In the genomic region with DNA sequence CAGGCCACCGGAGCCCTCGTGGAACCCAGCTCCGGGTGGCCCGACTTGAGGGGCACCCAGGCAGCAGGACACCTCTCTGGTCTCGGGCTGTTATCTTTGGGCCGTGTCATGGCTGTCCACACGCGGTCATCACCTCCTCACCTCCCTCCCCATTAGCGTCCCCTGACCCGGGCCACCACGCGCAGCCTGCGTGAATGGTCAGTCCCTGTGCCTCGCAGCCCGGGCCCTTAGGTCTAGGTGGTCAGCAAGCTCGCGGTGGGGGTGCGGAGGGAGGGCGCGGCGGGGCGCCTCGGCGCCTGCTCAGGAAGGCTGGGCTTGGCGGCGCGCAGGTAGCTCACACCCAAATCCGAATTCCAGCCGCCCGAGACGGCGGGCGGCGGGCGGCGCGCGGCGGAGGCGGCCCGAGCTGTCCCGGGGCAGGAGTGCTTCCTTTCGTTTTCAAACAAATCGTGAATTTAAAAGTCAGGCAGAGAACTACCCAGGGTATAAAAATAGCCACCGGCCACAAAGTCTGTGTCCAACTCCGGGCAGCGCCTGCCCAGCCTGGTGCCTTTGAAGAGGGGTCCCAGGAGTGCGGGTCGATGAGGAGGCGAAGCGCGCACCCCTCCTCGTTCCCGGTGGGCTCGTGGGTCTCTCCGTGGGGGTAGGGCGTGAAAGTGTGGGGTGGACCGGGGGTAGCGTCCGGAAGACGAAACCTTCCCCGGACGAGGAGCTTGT, we compare ENCODE assay signal across 7 cellular contexts.
DNase-seq lines count a peak whose midpoint lies in the region; ATAC-seq and TF ChIP-seq lines count a peak whose summit lies in the region.

No MANE protein-coding gene starts in this region.

- peak overlapping the region; percentile 57 for H3K4me3 ChIP-seq in HEK293 (ENCODE audit: low read depth, low read length)
- H3K4me3 ChIP-seq in WERI-Rb-1 (ENCODE audit: low read depth, low read length) = peak overlapping the region; percentile 38
- peak overlapping the region; percentile 68 to 82 for H3K4me3 ChIP-seq in muscle layer of colon (ENCODE audit: low read depth in 1 of 2, low read length in 2 of 2)

- CTCF ChIA-PET in HEK293 (lab: Yijun Ruan, JAX) = interaction anchor here (0.6 to 1.0 kb wide), 3 partner anchors 9 to 103 kb away, joined by 3 read pairs; no protein-coding TSS in a partner anchor

- H3K9me3 ChIP-seq in HEK293 (ENCODE audit: control insufficient read depth, insufficient read depth, low read depth, low read length) (no peaks in the 10 kb centered on the region), WERI-Rb-1 (ENCODE audit: severe bottlenecking) (no peaks in the 10 kb centered on the region), muscle layer of colon (ENCODE audit: low read length) (no peaks in the 10 kb centered on the region)

- H3K27ac ChIP-seq in HEK293 (ENCODE audit: extremely low read depth, low read depth, low read length) (peak overlapping the region; percentile 64; the same call in 1 of the 2 replicates), WERI-Rb-1 (peak overlapping the region; percentile 85), epithelial cell of prostate (peak overlapping the region; percentile 95), muscle layer of colon (ENCODE audit: low read depth, low read length) (peak overlapping the region; percentile 93)

- H3K27me3 ChIP-seq in WERI-Rb-1 (ENCODE audit: insufficient read depth, low read depth, severe bottlenecking) = no peaks in the 10 kb centered on the region
- H3K27me3 ChIP-seq in muscle layer of colon (ENCODE audit: control insufficient read depth in 1 of 2, insufficient read depth in 2 of 2, low read length in 2 of 2) = no peaks in the 10 kb centered on the region

- TF ChIP-seq CTCF in HEK293 (tag by site-specific recombination; IDR thresholded peaks at IDR 0.05) = 0 out of 2 replicates have a peak, but pooled peaks have one; percentile 8
- TF ChIP-seq CTCF in WERI-Rb-1 (IDR thresholded peaks at IDR 0.05; ENCODE audit: low read depth, low read length) = no peak

- ATAC-seq in GM18907 (IDR thresholded peaks at IDR 0.05; ENCODE audit: unreplicated experiment) (no peak), HG03521 (IDR thresholded peaks at IDR 0.05; ENCODE audit: unreplicated experiment) (no peak), HG03196 (IDR thresholded peaks at IDR 0.05; ENCODE audit: unreplicated experiment) (no peak)

- no peaks in the 10 kb centered on the region for H3K36me3 ChIP-seq in HEK293 (ENCODE audit: control insufficient read depth in 2 of 2, insufficient read depth in 1 of 2, low read length in 2 of 2)
- H3K36me3 ChIP-seq in WERI-Rb-1 = no peaks in the 10 kb centered on the region; the same call in 1 of the 2 replicates
- no peaks in the 10 kb centered on the region for H3K36me3 ChIP-seq in muscle layer of colon (ENCODE audit: insufficient read depth, low read length)

- peak overlapping the region; percentile 57 for H3K9ac ChIP-seq in muscle layer of colon (ENCODE audit: low read length)

- DNase-seq in WERI-Rb-1 (no peak), epithelial cell of prostate (ENCODE audit: low read depth, low spot score) (no peak)

- H3K4me1 ChIP-seq in HEK293 (ENCODE audit: control insufficient read depth, insufficient read depth, low read length) (no peaks in the 10 kb centered on the region), muscle layer of colon (ENCODE audit: insufficient read depth, low read length) (peaks cover 37% of the 10 kb centered on the region)

- POLR2A ChIA-PET in HEK293 (lab: Yijun Ruan, JAX) = interaction anchor here (0.7 to 1.4 kb wide), 3 partner anchors 110 to 156 kb away, joined by 3 to 5 read pairs (median 3); no protein-coding TSS in a partner anchor

TF ChIP-seq in HEK293, 187 proteins besides CTCF, POLR2A, EP300 and RAD21 (continues in another document):
- TF ChIP-seq, protein P1, sequence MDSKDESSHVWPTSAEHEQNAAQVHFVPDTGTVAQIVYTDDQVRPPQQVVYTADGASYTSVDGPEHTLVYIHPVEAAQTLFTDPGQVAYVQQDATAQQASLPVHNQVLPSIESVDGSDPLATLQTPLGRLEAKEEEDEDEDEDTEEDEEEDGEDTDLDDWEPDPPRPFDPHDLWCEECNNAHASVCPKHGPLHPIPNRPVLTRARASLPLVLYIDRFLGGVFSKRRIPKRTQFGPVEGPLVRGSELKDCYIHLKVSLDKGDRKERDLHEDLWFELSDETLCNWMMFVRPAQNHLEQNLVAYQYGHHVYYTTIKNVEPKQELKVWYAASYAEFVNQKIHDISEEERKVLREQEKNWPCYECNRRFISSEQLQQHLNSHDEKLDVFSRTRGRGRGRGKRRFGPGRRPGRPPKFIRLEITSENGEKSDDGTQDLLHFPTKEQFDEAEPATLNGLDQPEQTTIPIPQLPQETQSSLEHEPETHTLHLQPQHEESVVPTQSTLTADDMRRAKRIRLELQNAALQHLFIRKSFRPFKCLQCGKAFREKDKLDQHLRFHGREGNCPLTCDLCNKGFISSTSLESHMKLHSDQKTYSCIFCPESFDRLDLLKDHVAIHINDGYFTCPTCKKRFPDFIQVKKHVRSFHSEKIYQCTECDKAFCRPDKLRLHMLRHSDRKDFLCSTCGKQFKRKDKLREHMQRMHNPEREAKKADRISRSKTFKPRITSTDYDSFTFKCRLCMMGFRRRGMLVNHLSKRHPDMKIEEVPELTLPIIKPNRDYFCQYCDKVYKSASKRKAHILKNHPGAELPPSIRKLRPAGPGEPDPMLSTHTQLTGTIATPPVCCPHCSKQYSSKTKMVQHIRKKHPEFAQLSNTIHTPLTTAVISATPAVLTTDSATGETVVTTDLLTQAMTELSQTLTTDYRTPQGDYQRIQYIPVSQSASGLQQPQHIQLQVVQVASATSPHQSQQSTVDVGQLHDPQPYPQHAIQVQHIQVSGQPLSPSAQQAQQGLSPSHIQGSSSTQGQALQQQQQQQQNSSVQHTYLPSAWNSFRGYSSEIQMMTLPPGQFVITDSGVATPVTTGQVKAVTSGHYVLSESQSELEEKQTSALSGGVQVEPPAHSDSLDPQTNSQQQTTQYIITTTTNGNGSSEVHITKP (tag by site-specific recombination; IDR thresholded peaks at IDR 0.05) = no peak
- TF ChIP-seq ZNF768 (tag by site-specific recombination; IDR thresholded peaks at IDR 0.05) (no peak), ZNF473 (tag by site-specific recombination; IDR thresholded peaks at IDR 0.05) (no peak), ZNF561 (tag by site-specific recombination; IDR thresholded peaks at IDR 0.05; ENCODE audit: borderline replicate concordance) (no peak), GLIS2 (tag by site-specific recombination; IDR thresholded peaks at IDR 0.05) (peak; percentile 46), ZNF214 (tag by site-specific recombination; IDR thresholded peaks at IDR 0.05; ENCODE audit: borderline replicate concordance) (no peak), ZNF335 (tag by site-specific recombination; conservative IDR thresholded peaks at IDR 0.05) (peak; percentile 81), SETDB1 (IDR thresholded peaks at IDR 0.05; ENCODE audit: insufficient read length, low read length) (no peak), GLI4 (tag by site-specific recombination; IDR thresholded peaks at IDR 0.05) (no peak), ZNF223 (tag by site-specific recombination; IDR thresholded peaks at IDR 0.05) (0 out of 2 replicates have a peak, but pooled peaks have one; percentile 35), ZFP41 (tag by site-specific recombination; IDR thresholded peaks at IDR 0.05; ENCODE audit: borderline replicate concordance) (no peak), ZNF239 (tag by site-specific recombination; IDR thresholded peaks at IDR 0.05) (no peak), ZNF707 (tag by site-specific recombination; IDR thresholded peaks at IDR 0.05) (no peak), ZSCAN30 (tag by site-specific recombination; IDR thresholded peaks at IDR 0.05) (no peak), MYNN (tag by site-specific recombination; IDR thresholded peaks at IDR 0.05; ENCODE audit: borderline replicate concordance) (no peak), GLIS1 (tag by site-specific recombination; IDR thresholded peaks at IDR 0.05) (peak; percentile 8; the same call in 1 of the 2 replicates), GFI1B (tag by site-specific recombination; IDR thresholded peaks at IDR 0.05) (no peak), ZNF785 (tag by site-specific recombination; IDR thresholded peaks at IDR 0.05) (no peak), ZNF521 (tag by site-specific recombination; IDR thresholded peaks at IDR 0.05) (no peak)
- TF ChIP-seq, protein P2, sequence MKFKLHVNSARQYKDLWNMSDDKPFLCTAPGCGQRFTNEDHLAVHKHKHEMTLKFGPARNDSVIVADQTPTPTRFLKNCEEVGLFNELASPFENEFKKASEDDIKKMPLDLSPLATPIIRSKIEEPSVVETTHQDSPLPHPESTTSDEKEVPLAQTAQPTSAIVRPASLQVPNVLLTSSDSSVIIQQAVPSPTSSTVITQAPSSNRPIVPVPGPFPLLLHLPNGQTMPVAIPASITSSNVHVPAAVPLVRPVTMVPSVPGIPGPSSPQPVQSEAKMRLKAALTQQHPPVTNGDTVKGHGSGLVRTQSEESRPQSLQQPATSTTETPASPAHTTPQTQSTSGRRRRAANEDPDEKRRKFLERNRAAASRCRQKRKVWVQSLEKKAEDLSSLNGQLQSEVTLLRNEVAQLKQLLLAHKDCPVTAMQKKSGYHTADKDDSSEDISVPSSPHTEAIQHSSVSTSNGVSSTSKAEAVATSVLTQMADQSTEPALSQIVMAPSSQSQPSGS (tag by site-specific recombination; IDR thresholded peaks at IDR 0.05; ENCODE audit: low read depth) = no peak
- TF ChIP-seq, protein P3, sequence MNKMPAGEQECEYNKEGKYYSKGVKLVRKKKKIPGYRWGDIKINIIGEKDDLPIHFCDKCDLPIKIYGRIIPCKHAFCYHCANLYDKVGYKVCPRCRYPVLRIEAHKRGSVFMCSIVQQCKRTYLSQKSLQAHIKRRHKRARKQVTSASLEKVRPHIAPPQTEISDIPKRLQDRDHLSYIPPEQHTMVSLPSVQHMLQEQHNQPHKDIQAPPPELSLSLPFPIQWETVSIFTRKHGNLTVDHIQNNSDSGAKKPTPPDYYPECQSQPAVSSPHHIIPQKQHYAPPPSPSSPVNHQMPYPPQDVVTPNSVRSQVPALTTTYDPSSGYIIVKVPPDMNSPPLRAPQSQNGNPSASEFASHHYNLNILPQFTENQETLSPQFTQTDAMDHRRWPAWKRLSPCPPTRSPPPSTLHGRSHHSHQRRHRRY (tag by site-specific recombination; IDR thresholded peaks at IDR 0.05) = no peak
- TF ChIP-seq, protein P4, sequence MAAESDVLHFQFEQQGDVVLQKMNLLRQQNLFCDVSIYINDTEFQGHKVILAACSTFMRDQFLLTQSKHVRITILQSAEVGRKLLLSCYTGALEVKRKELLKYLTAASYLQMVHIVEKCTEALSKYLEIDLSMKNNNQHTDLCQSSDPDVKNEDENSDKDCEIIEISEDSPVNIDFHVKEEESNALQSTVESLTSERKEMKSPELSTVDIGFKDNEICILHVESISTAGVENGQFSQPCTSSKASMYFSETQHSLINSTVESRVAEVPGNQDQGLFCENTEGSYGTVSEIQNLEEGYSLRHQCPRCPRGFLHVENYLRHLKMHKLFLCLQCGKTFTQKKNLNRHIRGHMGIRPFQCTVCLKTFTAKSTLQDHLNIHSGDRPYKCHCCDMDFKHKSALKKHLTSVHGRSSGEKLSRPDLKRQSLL (tag by site-specific recombination; IDR thresholded peaks at IDR 0.05) = no peak
